In genomic region chr7:24227068-24227467, GRCh38 we compare ENCODE assay signal across 14 cellular contexts.
DNase-seq lines count a peak whose midpoint lies in the region; ATAC-seq and TF ChIP-seq lines count a peak whose summit lies in the region.
"Had no signal": no experiment of that assay in that cellular context is flagged by ENCODE, and none has a peak within 500 bp of the region (broad histone marks: within the 10 kb centered on the region; RNA-seq: fewer than 3 reads in every experiment).

No MANE protein-coding gene starts in this region.

- H3K9me3 Mint-ChIP-seq in activated naive CD8-positive, alpha-beta T cell treated with anti-CD3 and anti-CD28 coated beads, Interleukin-2, amount 50 U/mL, for 24 hours = peaks cover 8% of the 10 kb centered on the region

- H3K4me3 ChIP-seq in foreskin fibroblast (ENCODE audit: low read depth in 1 of 2, low read length in 2 of 2) = no peak overlapping the region
- H3K4me3 ChIP-seq: coronary artery, psoas muscle had no signal

- no peak overlapping the region for H3K4me3 Mint-ChIP-seq in activated naive CD8-positive, alpha-beta T cell treated with anti-CD3 and anti-CD28 coated beads, Interleukin-2, amount 50 U/mL, for 24 hours
- H3K4me3 Mint-ChIP-seq: activated T-cell treated with anti-CD3 and anti-CD28 coated beads, Interleukin-2, amount 50 U/mL, for 24 hours had no signal

- DNase-seq in GM20000 (ENCODE audit: low spot score) (peak; percentile 4), NCI-H748 treated with DMSO at 0.1 percent for 48 hours (lab: John Stamatoyannopoulos, UW) (no peak), hippocampal formation (lab: John Stamatoyannopoulos, UW) (no peak), foreskin fibroblast (no peak)
- DNase-seq in activated naive CD8-positive, alpha-beta T cell treated with anti-CD3 and anti-CD28 coated beads, Interleukin-2, amount 50 U/mL, for 24 hours = no peak
- DNase-seq: mammary epithelial cell, NCI-H446 treated with DMSO at 0.1 percent for 48 hours, psoas muscle had no signal

- H3K4me1 Mint-ChIP-seq in activated naive CD8-positive, alpha-beta T cell treated with anti-CD3 and anti-CD28 coated beads, Interleukin-2, amount 50 U/mL, for 24 hours = peaks cover 18% of the 10 kb centered on the region

- peak; percentile 64 for ATAC-seq in GM18502 (IDR thresholded peaks at IDR 0.05; ENCODE audit: poor library complexity, unreplicated experiment)
- ATAC-seq in HG03108 (IDR thresholded peaks at IDR 0.05; ENCODE audit: unreplicated experiment) = peak; percentile 38
- peak; percentile 37 for ATAC-seq in activated naive CD8-positive, alpha-beta T cell treated with anti-CD3 and anti-CD28 coated beads, Interleukin-2, amount 50 U/mL, for 24 hours
- no peak for ATAC-seq in HG03521 (IDR thresholded peaks at IDR 0.05; ENCODE audit: unreplicated experiment)
- ATAC-seq: HepG2, psoas muscle had no signal

- H3K36me3 Mint-ChIP-seq in activated naive CD8-positive, alpha-beta T cell treated with anti-CD3 and anti-CD28 coated beads, Interleukin-2, amount 50 U/mL, for 24 hours (ENCODE audit: low read depth) = no peaks in the 10 kb centered on the region

- no peak overlapping the region for H3K27ac Mint-ChIP-seq in activated naive CD8-positive, alpha-beta T cell treated with anti-CD3 and anti-CD28 coated beads, Interleukin-2, amount 50 U/mL, for 24 hours
- H3K27ac Mint-ChIP-seq: activated T-cell treated with anti-CD3 and anti-CD28 coated beads, Interleukin-2, amount 50 U/mL, for 24 hours had no signal

- TF ChIP-seq CTCF in GM20000 (IDR thresholded peaks at IDR 0.05; ENCODE audit: extremely low read depth, missing control alignments) (no peak), foreskin fibroblast (IDR thresholded peaks at IDR 0.05; ENCODE audit: low read depth, low read length) (no peak)

- peaks cover 16% of the 10 kb centered on the region for H3K27me3 Mint-ChIP-seq in activated naive CD8-positive, alpha-beta T cell treated with anti-CD3 and anti-CD28 coated beads, Interleukin-2, amount 50 U/mL, for 24 hours
- H3K27me3 Mint-ChIP-seq: activated T-cell treated with anti-CD3 and anti-CD28 coated beads, Interleukin-2, amount 50 U/mL, for 24 hours had no signal
